ENCODE assay signal across 8 cellular contexts in genomic region chr18:63074987-63075404, GRCh38.
DNase-seq lines count a peak whose midpoint lies in the region; ATAC-seq and TF ChIP-seq lines count a peak whose summit lies in the region.

No MANE protein-coding gene starts in this region.

- H3K27me3 Mint-ChIP-seq in activated T-helper 2 cell treated with anti-CD3 and anti-CD28 coated beads, Interferon-gamma antibody, Interleukin-2, Interleukin-4, amounts not matched to agents 10 μg/mL and 5 μg/mL and 100 μg/mL, durations not matched to agents 14 hours and 24 hours and 36 hours (ENCODE audit: low read depth): peaks cover 10% of the 10 kb centered on the region
- peaks cover 5 to 7% of the 10 kb centered on the region in 2 donors for H3K27me3 Mint-ChIP-seq in natural killer cell (ENCODE audit: low read depth in 2 of 2)

- DNase-seq in GM10248 (ENCODE audit: extremely low spot score) (peak; percentile 72), OCI-M2 (lab: John Stamatoyannopoulos, UW; ENCODE audit: unreplicated experiment) (peak; percentile 5), fibroblast of peridontal ligament (ENCODE audit: extremely low read depth) (peak; percentile 31), natural killer cell (peak; percentile 59), NOMO-1 (lab: John Stamatoyannopoulos, UW; ENCODE audit: unreplicated experiment in 2 of 2) (no peak)
- DNase-seq in activated T-helper 2 cell treated with anti-CD3 and anti-CD28 coated beads, Interferon-gamma antibody, Interleukin-2, Interleukin-4, amounts not matched to agents 10 μg/mL and 5 μg/mL and 100 μg/mL, durations not matched to agents 14 hours and 24 hours and 36 hours (ENCODE audit: low spot score): peak; percentile 56
- peak in 5 of 6 experiments; percentile 11 to 60 (median 47) for DNase-seq in stimulated activated naive CD4-positive, alpha-beta T cell (lab: John Stamatoyannopoulos, UW)

- POLR2A ChIA-PET in GM10248 (lab: Yijun Ruan, JAX): no interaction called here

- peaks cover 3% of the 10 kb centered on the region for H3K36me3 Mint-ChIP-seq in activated T-helper 2 cell treated with anti-CD3 and anti-CD28 coated beads, Interferon-gamma antibody, Interleukin-2, Interleukin-4, amounts not matched to agents 10 μg/mL and 5 μg/mL and 100 μg/mL, durations not matched to agents 14 hours and 24 hours and 36 hours (ENCODE audit: low read depth)
- peaks cover 4% of the 10 kb centered on the region for H3K36me3 Mint-ChIP-seq in natural killer cell

- TF ChIP-seq CTCF in GM10248 (IDR thresholded peaks at IDR 0.05; ENCODE audit: control extremely low read depth, extremely low read depth, low read depth, missing control alignments) (no peak), natural killer cell (IDR thresholded peaks at IDR 0.05) (no peak)

- peaks cover 13% of the 10 kb centered on the region for H3K4me1 Mint-ChIP-seq in activated T-helper 2 cell treated with anti-CD3 and anti-CD28 coated beads, Interferon-gamma antibody, Interleukin-2, Interleukin-4, amounts not matched to agents 10 μg/mL and 5 μg/mL and 100 μg/mL, durations not matched to agents 14 hours and 24 hours and 36 hours (ENCODE audit: low read depth)
- peaks cover 13 to 24% of the 10 kb centered on the region in 2 donors for H3K4me1 Mint-ChIP-seq in natural killer cell

- peaks cover 7% of the 10 kb centered on the region for H3K9me3 Mint-ChIP-seq in activated T-helper 2 cell treated with anti-CD3 and anti-CD28 coated beads, Interferon-gamma antibody, Interleukin-2, Interleukin-4, amounts not matched to agents 10 μg/mL and 5 μg/mL and 100 μg/mL, durations not matched to agents 14 hours and 24 hours and 36 hours
- H3K9me3 Mint-ChIP-seq in natural killer cell: peaks cover 3% of the 10 kb centered on the region in 2 donors

- H3K4me3 Mint-ChIP-seq in activated T-helper 2 cell treated with anti-CD3 and anti-CD28 coated beads, Interferon-gamma antibody, Interleukin-2, Interleukin-4, amounts not matched to agents 10 μg/mL and 5 μg/mL and 100 μg/mL, durations not matched to agents 14 hours and 24 hours and 36 hours (ENCODE audit: low read depth): peak overlapping the region; percentile 71
- peak overlapping the region; percentile 92 for H3K4me3 Mint-ChIP-seq in natural killer cell

- no peak overlapping the region for H3K27ac Mint-ChIP-seq in activated T-helper 2 cell treated with anti-CD3 and anti-CD28 coated beads, Interferon-gamma antibody, Interleukin-2, Interleukin-4, amounts not matched to agents 10 μg/mL and 5 μg/mL and 100 μg/mL, durations not matched to agents 14 hours and 24 hours and 36 hours
- H3K27ac Mint-ChIP-seq in natural killer cell: peak overlapping the region; percentile 57 to 86

- ATAC-seq in HG03280 (IDR thresholded peaks at IDR 0.05; ENCODE audit: unreplicated experiment): peak; percentile 69
- peak; percentile 78 to 93 (median 92) for ATAC-seq in natural killer cell

- CTCF ChIA-PET in GM10248 (lab: Yijun Ruan, JAX): interaction anchor here (0.7 to 1.0 kb wide), 3 partner anchors 9 to 58 kb away, joined by 3 to 5 read pairs (median 3); no protein-coding TSS in a partner anchor

- intact Hi-C loops in activated T-helper 2 cell treated with anti-CD3 and anti-CD28 coated beads, Interferon-gamma antibody, Interleukin-2, Interleukin-4, amounts not matched to agents 10 μg/mL and 5 μg/mL and 100 μg/mL, durations not matched to agents 14 hours and 24 hours and 36 hours (cut with micrococcal nuclease): loop anchor here (5.0 kb wide), 1 partner anchor 32 kb away; no protein-coding TSS in a partner anchor
- intact Hi-C loops in natural killer cell (cut with micrococcal nuclease): no loop called here

Comparison
In these comparisons a context has a peak if more than half of its experiments do, and no peak if none do; other contexts are left out.
1. DNase-seq: peak in GM10248 (single experiment), OCI-M2 (single experiment), activated T-helper 2 cell treated with anti-CD3 and anti-CD28 coated beads, Interferon-gamma antibody, Interleukin-2, Interleukin-4, amounts not matched to agents 10 μg/mL and 5 μg/mL and 100 μg/mL, durations not matched to agents 14 hours and 24 hours and 36 hours (single experiment), fibroblast of peridontal ligament (single experiment), natural killer cell (single experiment) and stimulated activated naive CD4-positive, alpha-beta T cell (5 of 6); none in NOMO-1 (0 of 2).